In the genomic region with DNA sequence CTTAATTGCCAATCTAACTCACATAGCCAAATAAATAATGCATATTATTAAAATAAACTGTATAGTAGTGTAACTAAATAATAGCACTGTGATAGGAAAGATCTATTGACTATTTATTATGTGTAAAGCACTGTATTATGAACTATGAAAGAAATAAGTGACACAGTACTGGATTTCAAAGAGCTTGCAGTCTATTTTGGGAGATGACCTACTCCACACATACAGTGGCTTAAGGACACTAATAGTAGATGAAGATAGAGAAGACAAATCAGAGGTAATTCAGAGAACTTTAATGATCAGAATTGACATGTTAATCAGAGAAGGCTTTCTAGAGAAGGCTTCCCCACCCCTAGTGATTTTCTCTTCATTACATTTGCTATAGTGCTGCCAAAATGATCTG, we compare ENCODE assay signal across 38 cellular contexts. TPM values are rescaled to one million over a fixed set of nuclear protein-coding genes. Genes with fewer than 3 reads are reported as not detected.
"Had no signal": no experiment of that assay in that cellular context is flagged by ENCODE, and none has a peak within 500 bp of the region (broad histone marks: within the 10 kb centered on the region; RNA-seq: fewer than 3 reads in every experiment).

No MANE protein-coding gene starts in this region.

- H3K27ac Mint-ChIP-seq: activated B cell treated with CpG ODN at 0.5 μM for 24 hours; activated CD4-positive, alpha-beta memory T cell treated with anti-CD3 and anti-CD28 coated beads for 36 hours; activated CD4-positive, alpha-beta T cell treated with anti-CD3 and anti-CD28 coated beads, Interleukin-2, amount 10 ng/mL, durations not matched to agents 24 days and 14 days; activated CD8-positive, alpha-beta T cell treated with anti-CD3 and anti-CD28 coated beads for 36 hours; activated naive CD4-positive, alpha-beta T cell treated with anti-CD3 and anti-CD28 coated beads for 36 hours; activated naive CD4-positive, alpha-beta T cell treated with anti-CD3 and anti-CD28 coated beads, Interleukin-2, amount 50 U/mL, for 72 hours; activated naive CD8-positive, alpha-beta T cell treated with anti-CD3 and anti-CD28 coated beads for 36 hours; activated T-cell treated with anti-CD3 and anti-CD28 coated beads, Interleukin-2, amount 50 U/mL, for 72 hours; activated T-helper 1 cell treated with anti-CD3 and anti-CD28 coated beads, Interleukin-12 subunit alpha, Interleukin-12 subunit beta, Interleukin-2, Interleukin-4 antibody, amounts not matched to agents 30 ng/mL and 10 ng/mL and 1 ng/mL, durations not matched to agents 14 hours and 24 hours and 36 hours; activated T-helper 17 cell treated with anti-CD3 and anti-CD28 coated beads, Interleukin-2, amount 50 U/mL, for 72 hours; T-helper 1 cell treated with Interleukin-12 subunit alpha and Interleukin-12 subunit beta and Interleukin-4 antibody, amounts not matched to agents 30 μg/mL and 1 μg/mL, for 36 hours; T-helper 2 cell treated with Interferon-gamma antibody and Interleukin-4, amounts not matched to agents 5 μg/mL and 100 μg/mL, for 36 hours had no signal

- H3K9me3 Mint-ChIP-seq: activated B cell treated with CpG ODN at 0.5 μM for 24 hours; activated CD4-positive, alpha-beta memory T cell treated with anti-CD3 and anti-CD28 coated beads for 36 hours; activated CD4-positive, alpha-beta T cell treated with anti-CD3 and anti-CD28 coated beads, Interleukin-2, amount 10 ng/mL, durations not matched to agents 24 days and 14 days; activated CD8-positive, alpha-beta T cell treated with anti-CD3 and anti-CD28 coated beads for 36 hours; activated naive CD4-positive, alpha-beta T cell treated with anti-CD3 and anti-CD28 coated beads for 36 hours; activated naive CD4-positive, alpha-beta T cell treated with anti-CD3 and anti-CD28 coated beads, Interleukin-2, amount 50 U/mL, for 72 hours; activated naive CD8-positive, alpha-beta T cell treated with anti-CD3 and anti-CD28 coated beads for 36 hours; activated T-cell treated with anti-CD3 and anti-CD28 coated beads, Interleukin-2, amount 50 U/mL, for 4 hours; activated T-cell treated with anti-CD3 and anti-CD28 coated beads, Interleukin-2, amount 50 U/mL, for 72 hours; activated T-helper 1 cell treated with anti-CD3 and anti-CD28 coated beads, Interleukin-12 subunit alpha, Interleukin-12 subunit beta, Interleukin-2, Interleukin-4 antibody, amounts not matched to agents 30 ng/mL and 10 ng/mL and 1 ng/mL, durations not matched to agents 14 hours and 24 hours and 36 hours; activated T-helper 17 cell treated with anti-CD3 and anti-CD28 coated beads, Interleukin-2, amount 50 U/mL, for 72 hours; T-helper 1 cell treated with Interleukin-12 subunit alpha and Interleukin-12 subunit beta and Interleukin-4 antibody, amounts not matched to agents 30 μg/mL and 1 μg/mL, for 36 hours; T-helper 2 cell treated with Interferon-gamma antibody and Interleukin-4, amounts not matched to agents 5 μg/mL and 100 μg/mL, for 36 hours had no signal

- H3K9me3 ChIP-seq: adrenal gland, body of pancreas, breast epithelium had no signal

- H3K36me3 ChIP-seq: adrenal gland, brain microvascular endothelial cell, breast epithelium had no signal

- H3K4me1 Mint-ChIP-seq: activated T-helper 17 cell treated with anti-CD3 and anti-CD28 coated beads, Interleukin-2, amount 50 U/mL, for 72 hours had no signal

- H3K27me3 ChIP-seq: adrenal gland, body of pancreas, brain microvascular endothelial cell, breast epithelium had no signal

- H3K36me3 Mint-ChIP-seq: activated CD4-positive, alpha-beta memory T cell treated with anti-CD3 and anti-CD28 coated beads for 36 hours; activated naive CD4-positive, alpha-beta T cell treated with anti-CD3 and anti-CD28 coated beads, Interleukin-2, amount 50 U/mL, for 72 hours; activated naive CD8-positive, alpha-beta T cell treated with anti-CD3 and anti-CD28 coated beads for 36 hours had no signal

- H3K27me3 Mint-ChIP-seq: activated CD4-positive, alpha-beta memory T cell treated with anti-CD3 and anti-CD28 coated beads for 36 hours; activated CD8-positive, alpha-beta T cell treated with anti-CD3 and anti-CD28 coated beads for 36 hours; activated naive CD8-positive, alpha-beta T cell treated with anti-CD3 and anti-CD28 coated beads for 36 hours; activated T-helper 17 cell treated with anti-CD3 and anti-CD28 coated beads, Interleukin-2, amount 50 U/mL, for 72 hours had no signal

- ATAC-seq: activated CD8-positive, alpha-beta T cell treated with anti-CD3 and anti-CD28 coated beads for 36 hours; activated naive CD4-positive, alpha-beta T cell treated with anti-CD3 and anti-CD28 coated beads, Interleukin-2, amount 50 U/mL, for 72 hours; activated T-cell treated with anti-CD3 and anti-CD28 coated beads, Interleukin-2, amount 50 U/mL, for 4 hours; activated T-cell treated with anti-CD3 and anti-CD28 coated beads, Interleukin-2, amount 50 U/mL, for 72 hours; activated T-helper 17 cell treated with anti-CD3 and anti-CD28 coated beads, Interleukin-2, amount 50 U/mL, for 72 hours; body of pancreas had no signal

- DNase-seq: activated B cell treated with CpG ODN at 0.5 μM for 24 hours; activated CD4-positive, alpha-beta memory T cell treated with anti-CD3 and anti-CD28 coated beads for 36 hours; activated CD4-positive, alpha-beta T cell treated with anti-CD3 and anti-CD28 coated beads for 4 hours; activated CD4-positive, alpha-beta T cell treated with anti-CD3 and anti-CD28 coated beads, Interleukin-2, amount 50 U/mL, for 1 hour; activated CD4-positive, alpha-beta T cell treated with anti-CD3 and anti-CD28 coated beads, Interleukin-2, amount 50 U/mL, for 4 hours; activated CD4-positive, CD25-positive, alpha-beta regulatory T cell treated with anti-CD3 and anti-CD28 coated beads, Interleukin-2, amount 50 U/mL, for 72 hours; activated CD8-positive, alpha-beta memory T cell treated with anti-CD3 and anti-CD28 coated beads, Interleukin-2, amount 50 U/mL, for 4 hours; activated CD8-positive, alpha-beta T cell treated with anti-CD3 and anti-CD28 coated beads for 36 hours; activated effector memory CD4-positive, alpha-beta T cell treated with anti-CD3 and anti-CD28 coated beads, Interleukin-2, amount 50 U/mL, for 16 hours; activated gamma-delta T cell treated with Interleukin-2 at 50 U/mL for 16 hours; activated naive CD4-positive, alpha-beta T cell; activated naive CD4-positive, alpha-beta T cell treated with anti-CD3 and anti-CD28 coated beads for 36 hours; activated naive CD4-positive, alpha-beta T cell treated with anti-CD3 and anti-CD28 coated beads, Interleukin-2, amount 50 U/mL, for 16 hours; activated naive CD8-positive, alpha-beta T cell treated with anti-CD3 and anti-CD28 coated beads for 36 hours; activated T-cell treated with anti-CD3 and anti-CD28 coated beads for 4 hours; activated T-cell treated with anti-CD3 and anti-CD28 coated beads, Interleukin-2, amount 50 U/mL, for 1 hour; activated T-cell treated with anti-CD3 and anti-CD28 coated beads, Interleukin-2, amount 50 U/mL, for 4 hours; activated T-cell treated with anti-CD3 and anti-CD28 coated beads, Interleukin-2, amount 50 U/mL, for 72 hours; adrenal gland; amniotic stem cell; aorta; body of pancreas; brain microvascular endothelial cell; central memory CD4-positive, alpha-beta T cell; T-helper 1 cell; T-helper 2 cell; T-helper 9 cell had no signal

- H3K4me1 ChIP-seq: adrenal gland, body of pancreas, breast epithelium had no signal

- H3K4me3 ChIP-seq: adrenal gland, body of pancreas, breast epithelium had no signal

- H3K4me3 Mint-ChIP-seq: activated B cell treated with CpG ODN at 0.5 μM for 24 hours; activated CD4-positive, alpha-beta memory T cell treated with anti-CD3 and anti-CD28 coated beads for 36 hours; activated CD4-positive, alpha-beta T cell treated with anti-CD3 and anti-CD28 coated beads, Interleukin-2, amount 10 ng/mL, durations not matched to agents 24 days and 14 days; activated CD8-positive, alpha-beta T cell treated with anti-CD3 and anti-CD28 coated beads for 36 hours; activated naive CD4-positive, alpha-beta T cell treated with anti-CD3 and anti-CD28 coated beads for 36 hours; activated naive CD8-positive, alpha-beta T cell treated with anti-CD3 and anti-CD28 coated beads for 36 hours; activated T-cell treated with anti-CD3 and anti-CD28 coated beads, Interleukin-2, amount 50 U/mL, for 4 hours; activated T-cell treated with anti-CD3 and anti-CD28 coated beads, Interleukin-2, amount 50 U/mL, for 72 hours; activated T-helper 1 cell treated with anti-CD3 and anti-CD28 coated beads, Interleukin-12 subunit alpha, Interleukin-12 subunit beta, Interleukin-2, Interleukin-4 antibody, amounts not matched to agents 30 ng/mL and 10 ng/mL and 1 ng/mL, durations not matched to agents 14 hours and 24 hours and 36 hours; activated T-helper 17 cell treated with anti-CD3 and anti-CD28 coated beads, Interleukin-2, amount 50 U/mL, for 72 hours; T-helper 1 cell treated with Interleukin-12 subunit alpha and Interleukin-12 subunit beta and Interleukin-4 antibody, amounts not matched to agents 30 μg/mL and 1 μg/mL, for 36 hours; T-helper 2 cell treated with Interferon-gamma antibody and Interleukin-4, amounts not matched to agents 5 μg/mL and 100 μg/mL, for 36 hours had no signal

- H3K27ac ChIP-seq: adrenal gland, body of pancreas, brain microvascular endothelial cell, breast epithelium, VCaP had no signal

RNA-seq across cellular contexts. Expression of gene FBXO47, which starts 27.2 kb away (rescaled TPM):
- total RNA-seq: activated B cell treated with CpG ODN at 0.5 μM for 24 hours; activated CD4-positive, alpha-beta memory T cell treated with anti-CD3 and anti-CD28 coated beads for 36 hours; activated CD8-positive, alpha-beta memory T cell treated with anti-CD3 and anti-CD28 coated beads for 36 hours; activated CD8-positive, alpha-beta T cell treated with anti-CD3 and anti-CD28 coated beads for 36 hours; activated T-helper 17 cell treated with anti-CD3 and anti-CD28 coated beads, Interleukin-2, amount 50 U/mL, for 72 hours; adrenal gland; aorta; astrocyte; body of pancreas; breast epithelium; cardiac septum had no signal
- polyA plus RNA-seq: adrenal gland, aorta had no signal
